In the genomic region with DNA sequence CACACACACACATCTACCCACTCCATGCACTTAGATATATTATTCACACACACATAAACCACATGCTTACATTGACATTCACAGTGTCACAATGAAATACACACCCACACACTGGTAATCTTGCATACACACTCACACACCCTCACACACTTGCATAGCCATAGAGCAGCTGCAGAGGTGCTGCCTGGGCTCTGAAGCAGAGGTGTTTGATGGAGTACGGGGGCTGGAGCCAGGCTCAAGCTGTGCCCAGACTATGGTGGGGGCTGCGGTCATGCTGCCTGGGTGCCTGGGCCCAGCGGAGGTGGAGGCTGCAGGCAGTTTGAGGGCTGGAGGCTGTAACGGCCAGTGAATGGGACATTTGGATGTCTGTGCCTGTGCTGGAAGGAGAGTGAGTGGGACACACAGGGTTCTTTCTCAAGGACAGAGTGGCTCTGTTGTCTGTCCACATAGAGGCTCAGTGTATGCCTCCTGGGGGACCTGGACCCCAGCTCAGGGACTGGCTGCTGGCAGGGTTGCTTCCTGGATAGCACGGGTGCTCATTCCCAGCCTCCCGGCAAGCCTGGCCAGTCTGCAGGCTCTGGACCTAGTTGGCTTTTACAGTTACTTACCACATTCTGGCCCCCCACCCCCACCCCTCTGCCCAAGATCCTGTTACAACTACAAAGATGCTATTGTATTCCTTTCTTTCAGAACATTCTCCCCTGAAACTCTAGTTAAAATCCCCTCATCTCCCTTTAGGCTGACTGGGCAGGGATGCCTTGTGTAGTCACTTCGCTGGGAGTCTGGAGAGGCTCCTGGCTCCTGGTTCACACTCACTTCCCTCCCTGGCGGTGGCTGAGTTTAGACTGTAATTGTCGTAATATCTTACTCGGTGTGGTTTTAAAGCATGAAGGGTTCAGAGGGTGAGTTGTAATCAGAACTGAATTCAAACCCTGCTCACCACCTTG, we compare ENCODE assay signal across 1 cellular context.
TF ChIP-seq lines count a peak whose summit lies in the region.

No MANE protein-coding gene starts in this region.

TF ChIP-seq in HEK293, 187 proteins besides CTCF, POLR2A, EP300 and RAD21 (continued from another document):
- no peak for TF ChIP-seq ZNF561 (tag by site-specific recombination; IDR thresholded peaks at IDR 0.05; ENCODE audit: borderline replicate concordance)
